In the genomic region with DNA sequence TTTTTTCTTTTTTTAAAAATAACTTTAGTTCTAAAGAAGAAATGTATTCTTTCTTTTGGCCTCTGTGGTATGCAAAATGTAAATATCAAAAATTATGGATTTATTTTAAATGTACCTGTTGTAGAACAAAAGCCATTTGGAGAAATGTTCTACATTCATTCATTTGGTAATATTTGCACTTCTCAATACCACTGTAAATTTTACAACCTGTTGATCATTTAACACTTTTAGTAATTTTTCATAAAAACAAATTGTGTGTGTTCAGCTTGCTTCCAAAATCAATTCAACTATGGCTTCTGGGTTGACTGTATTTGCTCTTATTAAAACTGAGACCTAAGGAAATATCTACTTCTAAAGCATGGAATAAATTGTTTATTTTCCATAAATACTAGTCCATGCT, we compare ENCODE assay signal across 9 cellular contexts. TPM values are rescaled to one million over a fixed set of nuclear protein-coding genes. Genes with fewer than 3 reads are reported as not detected.
DNase-seq lines count a peak whose midpoint lies in the region; ATAC-seq, FAIRE-seq and TF ChIP-seq lines count a peak whose summit lies in the region.
"Had no signal": no experiment of that assay in that cellular context is flagged by ENCODE, and none has a peak within 500 bp of the region (broad histone marks: within the 10 kb centered on the region; RNA-seq: fewer than 3 reads in every experiment).

No MANE protein-coding gene starts in this region.

- H3K27ac ChIP-seq in Karpas-422 (ENCODE audit: low read length) (peak overlapping the region; percentile 96), GM12878 (ENCODE audit: control insufficient read depth, insufficient read depth) (peak overlapping the region; percentile 94), neural progenitor cell (peak overlapping the region; percentile 43), suprapubic skin (no peak overlapping the region)

- POLR2A ChIA-PET in GM12878 (lab: Charles Lee): interaction anchor here (0.7 to 2.3 kb wide), 16 partner anchors 9 to 367 kb away, joined by 3 to 18 read pairs (median 4); a partner anchor contains a TSS

- CTCF ChIA-PET in GM12878 (lab: Yijun Ruan, JAX): interaction anchor here (0.7 to 2.0 kb wide), 18 partner anchors 9 to 291 kb away, joined by 3 to 13 read pairs (median 5); a partner anchor contains a TSS

- no peak for ATAC-seq in GM12878
- ATAC-seq: activated naive CD8-positive, alpha-beta T cell treated with anti-CD3 and anti-CD28 coated beads, Interleukin-2, amount 50 U/mL, for 24 hours had no signal

- peak overlapping the region; percentile 93 for H3K4me3 Mint-ChIP-seq in neural progenitor cell

- peak overlapping the region; percentile 84 for H3K27ac Mint-ChIP-seq in neural progenitor cell
- H3K27ac Mint-ChIP-seq: activated naive CD8-positive, alpha-beta T cell treated with anti-CD3 and anti-CD28 coated beads, Interleukin-2, amount 50 U/mL, for 24 hours had no signal

- RAD21 ChIA-PET in GM12878 (lab: Charles Lee; ENCODE audit: unreplicated experiment): interaction anchor here (0.9 to 2.1 kb wide), 21 partner anchors 9 to 199 kb away, joined by 3 to 19 read pairs (median 6); a partner anchor contains a TSS

- peak; percentile 55 for DNase-seq in Karpas-422
- DNase-seq in GM12878 (ENCODE audit: low read depth, low spot score): no peak
- DNase-seq in neural progenitor cell (ENCODE audit: low spot score): no peak
- no peak for DNase-seq in GM19238 (ENCODE audit: insufficient read length, low spot score)
- no peak for DNase-seq in activated gamma-delta T cell (lab: John Stamatoyannopoulos, UW)
- no peak for DNase-seq in suprapubic skin (ENCODE audit: low spot score in 2 of 2)
- DNase-seq: activated B cell treated with CpG ODN at 0.5 μM for 24 hours; activated naive CD8-positive, alpha-beta T cell treated with anti-CD3 and anti-CD28 coated beads, Interleukin-2, amount 50 U/mL, for 24 hours had no signal

- no peaks in the 10 kb centered on the region for H3K9me3 ChIP-seq in Karpas-422 (ENCODE audit: low read length)
- H3K9me3 ChIP-seq in GM12878 (replicated peaks; ENCODE audit: control insufficient read depth, insufficient read depth, low read length): no peaks in the 10 kb centered on the region
- H3K9me3 ChIP-seq in neural progenitor cell (ENCODE audit: low read depth): no peaks in the 10 kb centered on the region
- no peaks in the 10 kb centered on the region for H3K9me3 ChIP-seq in suprapubic skin

- no peak for TF ChIP-seq RAD21 in GM12878 (IDR thresholded peaks at IDR 0.05; ENCODE audit: insufficient read depth, low read depth, low read length)

- no peaks in the 10 kb centered on the region for H3K36me3 ChIP-seq in Karpas-422 (ENCODE audit: insufficient read depth, low read length)
- H3K36me3 ChIP-seq in GM12878 (ENCODE audit: control insufficient read depth in 2 of 2, insufficient read depth in 2 of 2, low read length in 1 of 2): no peaks in the 10 kb centered on the region
- no peaks in the 10 kb centered on the region for H3K36me3 ChIP-seq in neural progenitor cell
- H3K36me3 ChIP-seq in suprapubic skin: no peaks in the 10 kb centered on the region

- H3K27me3 Mint-ChIP-seq in neural progenitor cell (ENCODE audit: insufficient read depth, low read depth): peaks cover 3% of the 10 kb centered on the region

- H4K20me1 ChIP-seq in Karpas-422 (ENCODE audit: insufficient read depth, low read depth, low read length): peaks cover 6% of the 10 kb centered on the region; the same call in 1 of the 2 replicates
- H4K20me1 ChIP-seq in GM12878 (ENCODE audit: control insufficient read depth, insufficient read depth): no peaks in the 10 kb centered on the region
- H4K20me1 ChIP-seq in neural progenitor cell (ENCODE audit: low read depth): peaks cover 18% of the 10 kb centered on the region

- peaks cover 43% of the 10 kb centered on the region for H3K79me2 ChIP-seq in Karpas-422 (ENCODE audit: low read length)
- peaks cover 72% of the 10 kb centered on the region for H3K79me2 ChIP-seq in GM12878 (ENCODE audit: control insufficient read depth, insufficient read depth, low read length)
- peaks cover 84% of the 10 kb centered on the region for H3K79me2 ChIP-seq in neural progenitor cell (ENCODE audit: low read depth)

- TF ChIP-seq EP300 in GM12878 (IDR thresholded peaks at IDR 0.05; ENCODE audit: borderline replicate concordance in 1 of 2, control insufficient read depth in 1 of 2, low read depth in 2 of 2, low read length in 2 of 2) (no peak), suprapubic skin (IDR thresholded peaks at IDR 0.05) (no peak)

- H3K4me1 ChIP-seq in Karpas-422 (ENCODE audit: low read length) (peaks cover 46% of the 10 kb centered on the region), GM12878 (ENCODE audit: control insufficient read depth, insufficient read depth, low read length) (no peaks in the 10 kb centered on the region), neural progenitor cell (peaks cover 22% of the 10 kb centered on the region), suprapubic skin (peaks cover 50% of the 10 kb centered on the region)

- TF ChIP-seq CTCF in GM12875 (IDR thresholded peaks at IDR 0.05; ENCODE audit: borderline replicate concordance, insufficient read depth, low read depth, low read length): no peak
- no peak for TF ChIP-seq CTCF in GM12878 (IDR thresholded peaks at IDR 0.05 in 2 of 3, conservative IDR thresholded peaks at IDR 0.05 in 1 of 3; ENCODE audit: control insufficient read depth in 2 of 3, extremely low read depth in 1 of 3, insufficient read depth in 1 of 3, low read depth in 3 of 3, low read length in 3 of 3)
- no peak for TF ChIP-seq CTCF in neural progenitor cell (IDR thresholded peaks at IDR 0.05)
- no peak for TF ChIP-seq CTCF in suprapubic skin (IDR thresholded peaks at IDR 0.05)

- FAIRE-seq in GM12878 (lab: Jason Lieb, UNC): no peak

- H3K27me3 ChIP-seq in Karpas-422 (ENCODE audit: low read length): no peaks in the 10 kb centered on the region
- peaks cover 0 to 4% of the 10 kb centered on the region in 2 experiments; a peak in 1 of 4 replicates for H3K27me3 ChIP-seq in GM12878 (replicated peaks in 1 of 2; ENCODE audit: control insufficient read depth in 2 of 2, insufficient read depth in 2 of 2, low read length in 1 of 2)
- H3K27me3 ChIP-seq in neural progenitor cell: no peaks in the 10 kb centered on the region
- H3K27me3 ChIP-seq in suprapubic skin: peaks cover 100% of the 10 kb centered on the region

- H3K4me3 ChIP-seq in GM12875 (ENCODE audit: low read depth, low read length) (peak overlapping the region; percentile 94), Karpas-422 (ENCODE audit: low read length) (peak overlapping the region; percentile 91), GM12878 (peak overlapping the region; percentile 89), neural progenitor cell (peak overlapping the region; percentile 94), suprapubic skin (no peak overlapping the region)

- peak overlapping the region; percentile 80 for H3K9ac ChIP-seq in Karpas-422 (ENCODE audit: low read length)
- H3K9ac ChIP-seq in GM12878 (ENCODE audit: control insufficient read depth, insufficient read depth, low read length): peak overlapping the region; percentile 88
- peak overlapping the region; percentile 87 for H3K9ac ChIP-seq in neural progenitor cell

- H3K4me1 Mint-ChIP-seq in neural progenitor cell: peaks cover 18% of the 10 kb centered on the region

- peaks cover 3% of the 10 kb centered on the region for H3K9me3 Mint-ChIP-seq in neural progenitor cell
- H3K9me3 Mint-ChIP-seq: activated B cell treated with CpG ODN at 0.5 μM for 24 hours; activated naive CD8-positive, alpha-beta T cell treated with anti-CD3 and anti-CD28 coated beads, Interleukin-2, amount 50 U/mL, for 24 hours had no signal

- peaks cover 6% of the 10 kb centered on the region for H3K36me3 Mint-ChIP-seq in neural progenitor cell

- no TSS peak for BruUV-seq in GM12878 (replicated peaks; lab: Mats Ljungman, UMichigan)

- no peak overlapping the region for H2AFZ ChIP-seq in Karpas-422 (ENCODE audit: low read length)
- H2AFZ ChIP-seq in GM12878 (ENCODE audit: control insufficient read depth, low read depth, low read length): no peak overlapping the region
- no peak overlapping the region for H2AFZ ChIP-seq in neural progenitor cell (replicated peaks)

- in situ Hi-C loops in GM12878 (cut with MboI): no loop called here

- intact Hi-C loops in GM12878 (cut with micrococcal nuclease; ENCODE audit: unreplicated experiment): loop anchor here (5.0 kb wide), 4 partner anchors 100 to 290 kb away; a partner anchor contains a TSS

- H3K9me2 ChIP-seq in Karpas-422 (replicated peaks; ENCODE audit: insufficient read depth, low read length): no peaks in the 10 kb centered on the region

- SMC1A ChIA-PET in GM12878 (lab: Charles Lee; ENCODE audit: uncharacterized antibody, unreplicated experiment): interaction anchor here (0.6 to 2.1 kb wide), 24 partner anchors 11 to 128 kb away, joined by 3 to 13 read pairs (median 4); a partner anchor contains a TSS

- no peak for TF ChIP-seq POLR2A in GM12878 (IDR thresholded peaks at IDR 0.05; ENCODE audit: low read depth, low read length)
- TF ChIP-seq POLR2A in suprapubic skin (IDR thresholded peaks at IDR 0.05): no peak

- H3F3A ChIP-seq in neural progenitor cell (ENCODE audit: low read depth): peaks cover 72% of the 10 kb centered on the region

- peak overlapping the region; percentile 82 for H3K4me2 ChIP-seq in Karpas-422 (ENCODE audit: low read depth, low read length, poor library complexity, severe bottlenecking)
- peak overlapping the region; percentile 85 for H3K4me2 ChIP-seq in GM12878 (ENCODE audit: control insufficient read depth, insufficient read depth)
- H3K4me2 ChIP-seq in neural progenitor cell: peak overlapping the region; percentile 96

RNA-seq across cellular contexts. Expression of a gene that starts 2.3 kb away (rescaled TPM):
- 61.5 and 120 TPM in 2 replicates for total RNA-seq in Karpas-422 (2014; rRNA removed; shearing (Covaris generic); ENCODE audit: low replicate concordance)
- total RNA-seq in GM12878 (2013; cell fraction: nucleolus; rRNA removed): 193 and 204 TPM in 2 replicates
- total RNA-seq in GM12878 (2014; rRNA removed) (30.8 and 38.9 TPM in 2 replicates), GM12878 (2014; rRNA removed; fragmentation: Illumina TruSeq; extraction: Trizol) (56.8 and 62.3 TPM in 2 replicates), GM12878 (2021) (48.5 and 49.7 TPM in 2 replicates), neural progenitor cell (ENCODE audit: low replicate concordance) (172 and 242 TPM in 2 replicates), suprapubic skin (1 to 10 TPM in 1 of 4 donors, under 1 TPM in 1, not detected in 2; 0.47 to 1.9 TPM)
- 12.8 TPM for polyA plus RNA-seq in GM12878 (2011; ENCODE audit: low read depth)
- polyA plus RNA-seq in GM12878 (2011; rRNA removed) (43.3 and 63.1 TPM in 2 replicates), GM12878 (2014; fragmentation: Illumina TruSeq; extraction: Trizol) (61.2 and 76.6 TPM in 2 replicates), GM12878 (2014; fragmentation: Nextera tagmentation; extraction: Ambion mirVana) (1 to 10 TPM; 4.6 to 4.7 TPM), GM12878 (2014; rRNA removed) (41.4 and 43.1 TPM in 2 replicates), GM12878 (2016; fragmentation: Nextera tagmentation; extraction: Ambion mirVana) (10 to 100 TPM; 15.0 to 16.0 TPM)
- 31.7 and 32.1 TPM in 2 replicates for polyA plus RNA-seq in GM12878 (2011; cell fraction: cytosol; rRNA removed)
- 35.0 and 45.2 TPM in 2 replicates for polyA plus RNA-seq in GM12878 (2011; cell fraction: nucleus; rRNA removed)
- polyA plus RNA-seq in GM12878 (2012): 23.1 and 32.9 TPM in 2 replicates
- polyA minus RNA-seq in GM12878 (2011; rRNA and poly(A)+ RNA removed): 42.1 and 55.8 TPM in 2 replicates
- polyA minus RNA-seq in GM12878 (2011; cell fraction: cytosol; rRNA and poly(A)+ RNA removed): 22.2 and 26.1 TPM in 2 replicates
- 25.8 and 44.7 TPM in 2 replicates for polyA minus RNA-seq in GM12878 (2011; cell fraction: nucleus; rRNA and poly(A)+ RNA removed)

RNA-seq across cellular contexts. Expression of a gene that starts 59.2 kb away (rescaled TPM):
- total RNA-seq in Karpas-422 (2014; rRNA removed; shearing (Covaris generic); ENCODE audit: low replicate concordance): 34.3 and 34.5 TPM in 2 replicates
- 83.2 and 85.5 TPM in 2 replicates for total RNA-seq in GM12878 (2013; cell fraction: nucleolus; rRNA removed)
- total RNA-seq in GM12878 (2014; rRNA removed) (25.0 TPM in 2 replicates), GM12878 (2014; rRNA removed; fragmentation: Illumina TruSeq; extraction: Trizol) (71.2 and 78.0 TPM in 2 replicates), GM12878 (2021) (85.4 and 86.6 TPM in 2 replicates), neural progenitor cell (ENCODE audit: low replicate concordance) (81.9 and 126 TPM in 2 replicates), suprapubic skin (100 to 1,000 TPM in 1 of 4 donors, 10 to 100 TPM in 3; 36.3 to 119 (median 45.2) TPM)
- 52.8 TPM for polyA plus RNA-seq in GM12878 (2011; ENCODE audit: low read depth)
- polyA plus RNA-seq in GM12878 (2011; rRNA removed) (97.1 and 111 TPM in 2 replicates), GM12878 (2014; fragmentation: Illumina TruSeq; extraction: Trizol) (224 and 533 TPM in 2 replicates), GM12878 (2014; fragmentation: Nextera tagmentation; extraction: Ambion mirVana) (10 to 100 TPM; 69.2 to 83.1 TPM), GM12878 (2014; rRNA removed) (99.5 and 103 TPM in 2 replicates), GM12878 (2016; fragmentation: Nextera tagmentation; extraction: Ambion mirVana) (100 to 1,000 TPM; 135 TPM)
- polyA plus RNA-seq in GM12878 (2011; cell fraction: cytosol; rRNA removed): 53.7 and 61.9 TPM in 2 replicates
- polyA plus RNA-seq in GM12878 (2011; cell fraction: nucleus; rRNA removed): 68.4 and 86.0 TPM in 2 replicates
- polyA plus RNA-seq in GM12878 (2012): 78.6 and 85.7 TPM in 2 replicates
- 61.7 and 77.2 TPM in 2 replicates for polyA minus RNA-seq in GM12878 (2011; rRNA and poly(A)+ RNA removed)
- 31.9 and 40.4 TPM in 2 replicates for polyA minus RNA-seq in GM12878 (2011; cell fraction: cytosol; rRNA and poly(A)+ RNA removed)
- polyA minus RNA-seq in GM12878 (2011; cell fraction: nucleus; rRNA and poly(A)+ RNA removed): 39.3 and 70.9 TPM in 2 replicates

Comparison
In these comparisons a context has a peak if more than half of its experiments do, and no peak if none do; other contexts are left out.
1. RNA of a gene that starts 2.3 kb away (total RNA-seq): 172 to 242 TPM in neural progenitor cell, 61.5 to 120 TPM in Karpas-422 and 30.8 to 204 TPM in GM12878; 0.47 to 1.9 TPM in suprapubic skin; every median in the first group is over 10 times any median in the second.
2. Peak in every context shown above with its lines, with median percentiles within 50 percentile points of each other: H3K4me2 ChIP-seq and H3K9ac ChIP-seq.